In the genomic region with DNA sequence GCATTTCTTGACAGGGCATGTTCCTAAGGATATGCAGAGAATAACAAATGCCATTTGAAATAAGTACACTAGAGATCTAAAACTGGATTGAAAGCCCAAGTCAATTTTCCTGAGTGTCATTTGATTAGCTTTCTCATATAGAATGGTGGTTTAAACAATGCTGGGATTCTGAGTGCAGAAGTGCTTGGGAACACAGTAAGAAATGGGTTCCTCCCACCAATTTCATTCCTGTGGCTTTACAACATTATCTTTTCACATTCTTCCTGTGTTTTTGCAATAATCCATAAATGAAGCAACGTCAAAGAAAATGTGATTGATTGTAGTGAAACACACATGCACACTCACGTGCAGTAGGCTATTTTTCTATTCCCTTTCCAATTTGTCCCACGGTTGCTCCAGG, we compare ENCODE assay signal across 30 cellular contexts.
"Had no signal": no experiment of that assay in that cellular context is flagged by ENCODE, and none has a peak within 500 bp of the region (broad histone marks: within the 10 kb centered on the region; RNA-seq: fewer than 3 reads in every experiment).

No MANE protein-coding gene starts in this region.

- H3K9me3 ChIP-seq: SJCRH30, SK-N-SH had no signal

- FAIRE-seq: bronchial epithelial cell, K562 had no signal

- H3K9ac ChIP-seq: SK-N-SH had no signal

- H3K27me3 ChIP-seq: SJCRH30 had no signal

- H3K9me2 ChIP-seq: SK-N-SH had no signal

- H3K4me3 ChIP-seq: K562, SJCRH30 had no signal

- DNase-seq: activated CD4-positive, alpha-beta memory T cell treated with anti-CD3 and anti-CD28 coated beads for 36 hours; activated CD4-positive, alpha-beta T cell treated with anti-CD3 and anti-CD28 coated beads, Interleukin-2, amount 10 ng/mL, durations not matched to agents 7 days and 5 days; activated CD4-positive, CD25-positive, alpha-beta regulatory T cell; activated CD8-positive, alpha-beta memory T cell treated with anti-CD3 and anti-CD28 coated beads for 24 hours; activated effector memory CD4-positive, alpha-beta T cell treated with anti-CD3 and anti-CD28 coated beads, Interleukin-2, amount 50 U/mL, for 16 hours; activated naive CD4-positive, alpha-beta T cell treated with Interleukin-2 at 50 U/mL for 16 hours; activated naive CD8-positive, alpha-beta T cell treated with anti-CD3 and anti-CD28 coated beads, Interleukin-2, amount 50 U/mL, for 24 hours; activated T-cell treated with anti-CD3 and anti-CD28 coated beads, Interleukin-2, amount 50 U/mL, for 4 hours; amygdala; central memory CD4-positive, alpha-beta T cell; Karpas-422; MM.1S; NCI-H1105 treated with DMSO at 0.1 percent for 48 hours; NCI-H1436 treated with DMSO at 0.1 percent for 48 hours; NCI-H187; NCI-H2081; NCI-H2171; NCI-H345; NCI-H510A; NCI-H526 treated with DMSO at 0.1 percent for 48 hours; NCI-H82; OCI-M1; Right ventricle myocardium superior; SJCRH30; SK-N-SH; T-helper 1 cell had no signal

- H3K4me2 ChIP-seq: SK-N-SH had no signal

- H3K4me1 ChIP-seq: SJCRH30 had no signal

- H3K27ac ChIP-seq: RWPE1, SJCRH30, VCaP had no signal

- H3K36me3 ChIP-seq: SJCRH30 had no signal
